14 cellular contexts compared by ENCODE assay signal in genomic region chr1:15595809-15596730, GRCh38. TPM values are rescaled to one million over a fixed set of nuclear protein-coding genes. Genes with fewer than 3 reads are reported as not detected.
DNase-seq lines count a peak whose midpoint lies in the region; ATAC-seq, FAIRE-seq and TF ChIP-seq lines count a peak whose summit lies in the region.
"Had no signal": no experiment of that assay in that cellular context is flagged by ENCODE, and none has a peak within 500 bp of the region (broad histone marks: within the 10 kb centered on the region; RNA-seq: fewer than 3 reads in every experiment).

No MANE protein-coding gene starts in this region.

- H3K4me3 ChIP-seq in skeletal muscle tissue (ENCODE audit: low read length in 3 of 3) (peak overlapping the region in 1 of 3 donors; percentile 57), lower lobe of right lung (no peak overlapping the region)

- peak overlapping the region in 2 of 3 donors; percentile 55 to 69 for H3K9ac ChIP-seq in skeletal muscle tissue (ENCODE audit: low read depth in 1 of 3, low read length in 3 of 3)

- H3K27ac ChIP-seq in skeletal muscle tissue (ENCODE audit: low read depth, low read length) (peak overlapping the region; percentile 88), lower lobe of right lung (no peak overlapping the region)

- intact Hi-C loops in lower lobe of right lung (cut with DNase I), result no loop called here

- no peaks in the 10 kb centered on the region for H3K4me1 Mint-ChIP-seq in activated naive CD8-positive, alpha-beta T cell treated with anti-CD3 and anti-CD28 coated beads, Interleukin-2, amount 50 U/mL, for 24 hours
- H3K4me1 Mint-ChIP-seq in activated naive CD8-positive, alpha-beta T cell treated with anti-CD3 and anti-CD28 coated beads for 36 hours, result no peaks in the 10 kb centered on the region
- H3K4me1 Mint-ChIP-seq: B cell had no signal

- FAIRE-seq in HTR-8/SVneo (lab: Jason Lieb, UNC), result no peak

- H3K27ac Mint-ChIP-seq in activated naive CD8-positive, alpha-beta T cell treated with anti-CD3 and anti-CD28 coated beads, Interleukin-2, amount 50 U/mL, for 24 hours, result peak overlapping the region; percentile 30
- H3K27ac Mint-ChIP-seq in activated naive CD8-positive, alpha-beta T cell treated with anti-CD3 and anti-CD28 coated beads for 36 hours, result no peak overlapping the region
- H3K27ac Mint-ChIP-seq: B cell had no signal

- H3K27me3 ChIP-seq in skeletal muscle tissue (ENCODE audit: control insufficient read depth in 3 of 3, insufficient read depth in 3 of 3, low read length in 3 of 3) (no peaks in the 10 kb centered on the region), lower lobe of right lung (ENCODE audit: low read depth) (no peaks in the 10 kb centered on the region)

- H3K4me1 ChIP-seq in skeletal muscle tissue (ENCODE audit: control insufficient read depth in 3 of 3, insufficient read depth in 3 of 3, low read length in 3 of 3), result peaks cover 19 to 30% (median 21%) of the 10 kb centered on the region in 3 donors
- H3K4me1 ChIP-seq in lower lobe of right lung, result no peaks in the 10 kb centered on the region

- TF ChIP-seq CTCF in lower lobe of right lung (IDR thresholded peaks at IDR 0.05), result no peak

- in situ Hi-C loops in SK-MEL-5 (cut with HindIII; ENCODE audit: low pct_unique_long_range_greater_than_20kb, low sequenced_read_pairs), result no loop called here

- DNase-seq in activated naive CD8-positive, alpha-beta T cell treated with anti-CD3 and anti-CD28 coated beads, Interleukin-2, amount 50 U/mL, for 24 hours, result no peak
- no peak for DNase-seq in activated naive CD8-positive, alpha-beta T cell treated with anti-CD3 and anti-CD28 coated beads for 36 hours
- DNase-seq in SK-MEL-5 (ENCODE audit: low read depth, low spot score) (peak; percentile 22), left lobe of liver (ENCODE audit: low spot score) (no peak), HTR-8/SVneo (ENCODE audit: insufficient read length, low spot score) (no peak), lower lobe of right lung (no peak)
- DNase-seq: 8988T, DMS 273 treated with DMSO at 0.1 percent for 48 hours, NCI-H187, NCI-H774, SHP77 treated with DMSO at 0.1 percent for 48 hours had no signal

- peaks cover 2% of the 10 kb centered on the region for H3K27me3 Mint-ChIP-seq in activated naive CD8-positive, alpha-beta T cell treated with anti-CD3 and anti-CD28 coated beads, Interleukin-2, amount 50 U/mL, for 24 hours
- no peaks in the 10 kb centered on the region for H3K27me3 Mint-ChIP-seq in activated naive CD8-positive, alpha-beta T cell treated with anti-CD3 and anti-CD28 coated beads for 36 hours
- H3K27me3 Mint-ChIP-seq: B cell had no signal

- H3K9me3 ChIP-seq in skeletal muscle tissue (ENCODE audit: control insufficient read depth in 3 of 3, low read length in 3 of 3) (no peaks in the 10 kb centered on the region), lower lobe of right lung (no peaks in the 10 kb centered on the region)

- H3K36me3 ChIP-seq in skeletal muscle tissue (ENCODE audit: control insufficient read depth in 3 of 3, insufficient read depth in 3 of 3, low read length in 3 of 3) (no peaks in the 10 kb centered on the region), lower lobe of right lung (no peaks in the 10 kb centered on the region)

- ATAC-seq in activated naive CD8-positive, alpha-beta T cell treated with anti-CD3 and anti-CD28 coated beads, Interleukin-2, amount 50 U/mL, for 24 hours, result no peak
- peak; percentile 40 for ATAC-seq in left lobe of liver
- ATAC-seq in lower lobe of right lung, result no peak
- ATAC-seq in GM18517 (IDR thresholded peaks at IDR 0.05; ENCODE audit: unreplicated experiment), result no peak

- no peaks in the 10 kb centered on the region for H3K9me3 Mint-ChIP-seq in activated naive CD8-positive, alpha-beta T cell treated with anti-CD3 and anti-CD28 coated beads, Interleukin-2, amount 50 U/mL, for 24 hours
- no peaks in the 10 kb centered on the region for H3K9me3 Mint-ChIP-seq in activated naive CD8-positive, alpha-beta T cell treated with anti-CD3 and anti-CD28 coated beads for 36 hours

- H3K4me3 Mint-ChIP-seq in activated naive CD8-positive, alpha-beta T cell treated with anti-CD3 and anti-CD28 coated beads, Interleukin-2, amount 50 U/mL, for 24 hours, result no peak overlapping the region
- H3K4me3 Mint-ChIP-seq in activated naive CD8-positive, alpha-beta T cell treated with anti-CD3 and anti-CD28 coated beads for 36 hours, result no peak overlapping the region
- H3K4me3 Mint-ChIP-seq: B cell had no signal

- no peaks in the 10 kb centered on the region for H3K36me3 Mint-ChIP-seq in activated naive CD8-positive, alpha-beta T cell treated with anti-CD3 and anti-CD28 coated beads, Interleukin-2, amount 50 U/mL, for 24 hours (ENCODE audit: low read depth)
- no peaks in the 10 kb centered on the region for H3K36me3 Mint-ChIP-seq in activated naive CD8-positive, alpha-beta T cell treated with anti-CD3 and anti-CD28 coated beads for 36 hours

RNA-seq across cellular contexts. Expression of gene AGMAT, which starts 11.2 kb away (rescaled TPM):
- 10 to 100 TPM; 25.4 to 26.2 TPM for total RNA-seq in activated naive CD8-positive, alpha-beta T cell treated with anti-CD3 and anti-CD28 coated beads for 36 hours
- total RNA-seq in SK-MEL-5 (2014; rRNA removed; shearing (Covaris generic)), result 0.05 TPM in 1 of 2 replicates, not detected in the other
- not detected in 2 replicates for polyA plus RNA-seq in SK-MEL-5 (2015; cell fraction: cytosol; rRNA removed)
- polyA plus RNA-seq in SK-MEL-5 (2015; cell fraction: nucleus; rRNA removed), result 0.11 TPM in 1 of 2 replicates, not detected in the other
- 58.0 TPM for total RNA-seq in left lobe of liver
- 4.2 TPM for total RNA-seq in skeletal muscle tissue
- not detected for total RNA-seq in lower lobe of right lung

RNA-seq across cellular contexts. Expression of gene DDI2, which starts 21.2 kb away (rescaled TPM):
- 10 to 100 TPM; 45.4 to 45.9 TPM for total RNA-seq in activated naive CD8-positive, alpha-beta T cell treated with anti-CD3 and anti-CD28 coated beads for 36 hours
- total RNA-seq in SK-MEL-5 (2014; rRNA removed; shearing (Covaris generic)), result 18.6 and 18.8 TPM in 2 replicates
- polyA plus RNA-seq in SK-MEL-5 (2015; cell fraction: cytosol; rRNA removed), result 15.8 and 21.3 TPM in 2 replicates
- 16.1 and 22.4 TPM in 2 replicates for polyA plus RNA-seq in SK-MEL-5 (2015; cell fraction: nucleus; rRNA removed)
- total RNA-seq in left lobe of liver, result 50.1 TPM
- 30.8 TPM for total RNA-seq in skeletal muscle tissue
- total RNA-seq in lower lobe of right lung, result 48.8 TPM
